Comparison of ENCODE assay signal across 14 cellular contexts in genomic region chr2:47193607-47194006, GRCh38. TPM values are rescaled to one million over a fixed set of nuclear protein-coding genes. Genes with fewer than 3 reads are reported as not detected.
DNase-seq lines count a peak whose midpoint lies in the region; ATAC-seq and TF ChIP-seq lines count a peak whose summit lies in the region.
"Had no signal": no experiment of that assay in that cellular context is flagged by ENCODE, and none has a peak within 500 bp of the region (broad histone marks: within the 10 kb centered on the region; RNA-seq: fewer than 3 reads in every experiment).

No MANE protein-coding gene starts in this region.

- H2AFZ ChIP-seq in mesenchymal stem cell (ENCODE audit: low read depth, low read length): no peak overlapping the region

- H2BK120ac ChIP-seq in mesenchymal stem cell (ENCODE audit: low read depth, low read length): peak overlapping the region; percentile 88

- no peak overlapping the region for H3K23ac ChIP-seq in mesenchymal stem cell (ENCODE audit: low read length in 2 of 2)

- no peaks in the 10 kb centered on the region for H3K36me3 Mint-ChIP-seq in type B pancreatic cell
- H3K36me3 Mint-ChIP-seq: stimulated activated naive B cell treated with anti-CD40 and anti-IgM and Interleukin-4, amounts not matched to agents 10 μg/mL and 1 μg/mL and 100 μg/mL, for 72 hours had no signal

- peaks cover 44% of the 10 kb centered on the region for H3K4me1 Mint-ChIP-seq in type B pancreatic cell (ENCODE audit: unreplicated experiment)

- no peak for ATAC-seq in heart right ventricle
- ATAC-seq: stimulated activated naive B cell treated with anti-CD40 and anti-IgM and Interleukin-4, amounts not matched to agents 10 μg/mL and 1 μg/mL and 100 μg/mL, for 72 hours had no signal

- no peak overlapping the region for H3K4me3 Mint-ChIP-seq in type B pancreatic cell
- H3K4me3 Mint-ChIP-seq: activated naive CD4-positive, alpha-beta T cell treated with anti-CD3 and anti-CD28 coated beads for 36 hours; naive thymus-derived CD4-positive, alpha-beta T cell; stimulated activated naive B cell treated with anti-CD40 and anti-IgM and Interleukin-4, amounts not matched to agents 10 μg/mL and 1 μg/mL and 100 μg/mL, for 72 hours had no signal

- CTCF ChIA-PET in HEK293T (lab: Yijun Ruan, JAX): no interaction called here

- H3K4me3 ChIP-seq in cardiac muscle cell (no peak overlapping the region), heart right ventricle (no peak overlapping the region), mesenchymal stem cell (ENCODE audit: insufficient read depth in 1 of 2, low read depth in 1 of 2, low read length in 2 of 2) (no peak overlapping the region)

- H2AK5ac ChIP-seq in mesenchymal stem cell (ENCODE audit: low read length, severe bottlenecking): peak overlapping the region; percentile 98

- peak overlapping the region; percentile 81 for H4K8ac ChIP-seq in mesenchymal stem cell (ENCODE audit: low read length)

- H3K9me3 Mint-ChIP-seq in type B pancreatic cell: no peaks in the 10 kb centered on the region
- H3K9me3 Mint-ChIP-seq: activated naive CD4-positive, alpha-beta T cell treated with anti-CD3 and anti-CD28 coated beads for 36 hours; naive thymus-derived CD4-positive, alpha-beta T cell; stimulated activated naive B cell treated with anti-CD40 and anti-IgM and Interleukin-4, amounts not matched to agents 10 μg/mL and 1 μg/mL and 100 μg/mL, for 72 hours had no signal

- peaks cover 22% of the 10 kb centered on the region for H3K4me1 ChIP-seq in cardiac muscle cell (ENCODE audit: low read depth)
- H3K4me1 ChIP-seq in heart right ventricle: peaks cover 0 to 26% (median 17%) of the 10 kb centered on the region in 9 donors
- H3K4me1 ChIP-seq in mesenchymal stem cell (ENCODE audit: control insufficient read depth, insufficient read depth, low read depth, low read length): peaks cover 21% of the 10 kb centered on the region

- no peaks in the 10 kb centered on the region for H3K9me3 ChIP-seq in cardiac muscle cell (ENCODE audit: low read depth)
- H3K9me3 ChIP-seq in heart right ventricle: no peaks in the 10 kb centered on the region
- H3K9me3 ChIP-seq in mesenchymal stem cell (ENCODE audit: control insufficient read depth, low read length): no peaks in the 10 kb centered on the region

- 58 to 60% methylated on average over 6 of the region's 6 CpGs for WGBS in heart right ventricle, 2 donors
- 35% methylated on average over 6 of the region's 6 CpGs for WGBS in mesenchymal stem cell

- H2BK12ac ChIP-seq in mesenchymal stem cell (ENCODE audit: low read length in 2 of 2): peak overlapping the region; percentile 95 to 99

- no peak overlapping the region for H3K4me2 ChIP-seq in mesenchymal stem cell (ENCODE audit: low read length, poor library complexity, severe bottlenecking)

- peak overlapping the region; percentile 25 for H3K27ac Mint-ChIP-seq in type B pancreatic cell
- H3K27ac Mint-ChIP-seq: activated naive CD4-positive, alpha-beta T cell treated with anti-CD3 and anti-CD28 coated beads for 36 hours; stimulated activated naive B cell treated with anti-CD40 and anti-IgM and Interleukin-4, amounts not matched to agents 10 μg/mL and 1 μg/mL and 100 μg/mL, for 72 hours had no signal

- H3K79me1 ChIP-seq in mesenchymal stem cell (replicated peaks; ENCODE audit: low read length, poor library complexity, severe bottlenecking): peaks cover 2% of the 10 kb centered on the region

- H3K4ac ChIP-seq in mesenchymal stem cell (ENCODE audit: low read depth in 1 of 2, low read length in 2 of 2): peak overlapping the region; percentile 79 to 96

- H3K27ac ChIP-seq in cardiac muscle cell: peak overlapping the region; percentile 53
- H3K27ac ChIP-seq in heart right ventricle: peak overlapping the region in 2 of 10 donors; percentile 1 to 34
- peak overlapping the region; percentile 85 for H3K27ac ChIP-seq in caudate nucleus (ENCODE audit: low read depth, low read length)
- H3K27ac ChIP-seq in mesenchymal stem cell (ENCODE audit: low read length, poor library complexity, severe bottlenecking): peak overlapping the region; percentile 98

- no peaks in the 10 kb centered on the region for H3K36me3 ChIP-seq in cardiac muscle cell
- no peaks in the 10 kb centered on the region for H3K36me3 ChIP-seq in heart right ventricle
- no peaks in the 10 kb centered on the region for H3K36me3 ChIP-seq in mesenchymal stem cell (ENCODE audit: control insufficient read depth in 1 of 2, insufficient read depth in 2 of 2, low read depth in 1 of 2, low read length in 2 of 2)

- POLR2A ChIA-PET in HEK293T (lab: Yijun Ruan, JAX): interaction anchor here (0.8 kb wide), 1 partner anchor 152 kb away, joined by 3 read pairs; no protein-coding TSS in a partner anchor

- peak overlapping the region; percentile 7 for H3K9ac ChIP-seq in mesenchymal stem cell (ENCODE audit: low read length)

- TF ChIP-seq CTCF in cardiac muscle cell (IDR thresholded peaks at IDR 0.05; ENCODE audit: low read depth, low read length) (no peak), heart right ventricle (IDR thresholded peaks at IDR 0.05) (no peak), type B pancreatic cell (conservative IDR thresholded peaks at IDR 0.05) (no peak)

- H3K14ac ChIP-seq in mesenchymal stem cell (ENCODE audit: low read length in 2 of 2): no peak overlapping the region

- H3K18ac ChIP-seq in mesenchymal stem cell (ENCODE audit: low read depth in 1 of 2, low read length in 2 of 2): peak overlapping the region; percentile 79 to 81

- no peaks in the 10 kb centered on the region for H3K27me3 Mint-ChIP-seq in type B pancreatic cell

- peak overlapping the region; percentile 95 for H2BK5ac ChIP-seq in mesenchymal stem cell (ENCODE audit: low read depth, low read length, poor library complexity, severe bottlenecking)

- intact Hi-C loops in heart right ventricle (cut with DNase I): no loop called here

- H3K27me3 ChIP-seq in cardiac muscle cell (no peaks in the 10 kb centered on the region), heart right ventricle (no peaks in the 10 kb centered on the region), mesenchymal stem cell (ENCODE audit: control insufficient read depth in 1 of 2, insufficient read depth in 1 of 2, low read length in 2 of 2) (no peaks in the 10 kb centered on the region)

- DNase-seq in cardiac muscle cell (ENCODE audit: low read depth in 1 of 2, low spot score in 1 of 2): no peak
- DNase-seq in heart right ventricle: no peak
- DNase-seq in caudate nucleus (lab: John Stamatoyannopoulos, UW): peak in 12 of 61 donors; percentile 5 to 55 (median 28)
- peak; percentile 59 for DNase-seq in mesenchymal stem cell
- no peak for DNase-seq in type B pancreatic cell (ENCODE audit: extremely low spot score, unreplicated experiment)
- DNase-seq in HEK293T (ENCODE audit: extremely low spot score): no peak
- no peak for DNase-seq in NCI-H345 treated with DMSO at 0.1 percent for 48 hours (lab: John Stamatoyannopoulos, UW; ENCODE audit: unreplicated experiment)
- no peak for DNase-seq in activated CD4-positive, alpha-beta T cell treated with anti-CD3 and anti-CD28 coated beads, Interleukin-2, amount 50 U/mL, for 4 hours
- DNase-seq: activated CD4-positive, alpha-beta T cell treated with anti-CD3 and anti-CD28 coated beads for 4 hours; effector CD8-positive, alpha-beta T cell; Karpas-422; naive thymus-derived CD4-positive, alpha-beta T cell; stimulated activated naive B cell treated with anti-CD40 and anti-IgM and Interleukin-4, amounts not matched to agents 10 μg/mL and 1 μg/mL and 100 μg/mL, for 72 hours had no signal

- no peak overlapping the region for H2BK15ac ChIP-seq in mesenchymal stem cell (ENCODE audit: low read depth, poor library complexity, severe bottlenecking)

- H4K91ac ChIP-seq in mesenchymal stem cell (ENCODE audit: low read length): peak overlapping the region; percentile 57

TF ChIP-seq in HEK293T, 16 proteins besides CTCF, POLR2A, EP300 and RAD21:
- no peak for TF ChIP-seq CTBP1 (IDR thresholded peaks at IDR 0.05; ENCODE audit: borderline replicate concordance)
- TF ChIP-seq FOXA1 (IDR thresholded peaks at IDR 0.05): no peak
- TF ChIP-seq PKNOX1 (IDR thresholded peaks at IDR 0.05): no peak
- TF ChIP-seq FOXK2 (IDR thresholded peaks at IDR 0.05): no peak
- TF ChIP-seq SP1 (IDR thresholded peaks at IDR 0.05): no peak
- TF ChIP-seq FOXM1 (IDR thresholded peaks at IDR 0.05; ENCODE audit: borderline replicate concordance): no peak
- no peak for TF ChIP-seq L3MBTL2 (conservative IDR thresholded peaks at IDR 0.05)

RNA-seq across cellular contexts. Expression of gene CALM2, which starts 17.3 kb away (rescaled TPM):
- total RNA-seq in cardiac muscle cell (272 and 311 TPM in 2 replicates), heart right ventricle (100 to 1,000 TPM; 364 to 750 (median 453) TPM), type B pancreatic cell (ENCODE audit: low replicate concordance) (463 and 627 TPM in 2 replicates)
- polyA plus RNA-seq in cardiac muscle cell (705 and 911 TPM in 2 replicates), heart right ventricle (100 to 1,000 TPM; 362 to 367 TPM)
- polyA plus RNA-seq in mesenchymal stem cell (2013, experiment 1 of 2): 708 TPM
- 761 TPM for polyA plus RNA-seq in mesenchymal stem cell (2013, experiment 2 of 2)

RNA-seq across cellular contexts. Expression of gene STPG4, which starts 38.5 kb away (rescaled TPM):
- total RNA-seq in cardiac muscle cell (not detected in 2 replicates), heart right ventricle (under 1 TPM in 2 of 10 donors, not detected in 8; 0.44 to 0.45 TPM), type B pancreatic cell (ENCODE audit: low replicate concordance) (0.36 TPM in 1 of 2 replicates, not detected in the other)
- polyA plus RNA-seq in cardiac muscle cell (not detected in 2 replicates), heart right ventricle (under 1 TPM in 1 of 2 donors, not detected in 1; 0.06 TPM)
- 0.06 TPM for polyA plus RNA-seq in mesenchymal stem cell (2013, experiment 1 of 2)
- 0.05 TPM for polyA plus RNA-seq in mesenchymal stem cell (2013, experiment 2 of 2)
- polyA plus RNA-seq: naive thymus-derived CD4-positive, alpha-beta T cell had no signal
